Comparison of ENCODE assay signal across 25 cellular contexts in genomic region chr6:16733085-16733484, GRCh38. TPM values are rescaled to one million over a fixed set of nuclear protein-coding genes. Genes with fewer than 3 reads are reported as not detected.
DNase-seq lines count a peak whose midpoint lies in the region; ATAC-seq and TF ChIP-seq lines count a peak whose summit lies in the region.
"Had no signal": no experiment of that assay in that cellular context is flagged by ENCODE, and none has a peak within 500 bp of the region (broad histone marks: within the 10 kb centered on the region; RNA-seq: fewer than 3 reads in every experiment).

No MANE protein-coding gene starts in this region.

- no peak for ATAC-seq in T-helper 17 cell
- ATAC-seq in left lung: peak; percentile 51

- no peak for TF ChIP-seq CTCF in left lung (IDR thresholded peaks at IDR 0.05)
- TF ChIP-seq CTCF in lower leg skin (IDR thresholded peaks at IDR 0.05): no peak
- no peak for TF ChIP-seq CTCF in colonic mucosa (IDR thresholded peaks at IDR 0.05)
- no peak for TF ChIP-seq CTCF in stomach (IDR thresholded peaks at IDR 0.05)

- no peaks in the 10 kb centered on the region for H3K27me3 Mint-ChIP-seq in T-helper 2 cell treated with Interferon-gamma antibody and Interleukin-4, amounts not matched to agents 5 μg/mL and 100 μg/mL, for 36 hours (ENCODE audit: low read depth)
- no peaks in the 10 kb centered on the region for H3K27me3 Mint-ChIP-seq in CD4-positive, alpha-beta memory T cell
- no peaks in the 10 kb centered on the region for H3K27me3 Mint-ChIP-seq in T-helper 17 cell

- H3K27ac Mint-ChIP-seq in T-helper 2 cell treated with Interferon-gamma antibody and Interleukin-4, amounts not matched to agents 5 μg/mL and 100 μg/mL, for 36 hours: peak overlapping the region; percentile 89
- peak overlapping the region; percentile 36 to 97 (median 79) for H3K27ac Mint-ChIP-seq in CD4-positive, alpha-beta memory T cell
- peak overlapping the region; percentile 92 for H3K27ac Mint-ChIP-seq in T-helper 17 cell
- H3K27ac Mint-ChIP-seq: B cell had no signal

- TF ChIP-seq POLR2A in lower leg skin (IDR thresholded peaks at IDR 0.05): no peak
- TF ChIP-seq POLR2A in stomach (IDR thresholded peaks at IDR 0.05): no peak

- H3K27me3 ChIP-seq in CD4-positive, alpha-beta memory T cell (ENCODE audit: insufficient read depth, low read length): no peaks in the 10 kb centered on the region
- H3K27me3 ChIP-seq in left lung (no peaks in the 10 kb centered on the region), colonic mucosa (no peaks in the 10 kb centered on the region), stomach (no peaks in the 10 kb centered on the region)

- intact Hi-C loops in CD4-positive, alpha-beta memory T cell (cut with micrococcal nuclease): no loop called here
- intact Hi-C loops in left lung (cut with DNase I): no loop called here
- intact Hi-C loops in lower leg skin (cut with DNase I; ENCODE audit: low total_unique reads): no loop called here
- intact Hi-C loops in colonic mucosa (cut with DNase I): no loop called here
- intact Hi-C loops in stomach (cut with DNase I; ENCODE audit: low total_unique reads): no loop called here

- H3K4me3 ChIP-seq in CD4-positive, alpha-beta memory T cell (ENCODE audit: low read length in 2 of 2): no peak overlapping the region
- no peak overlapping the region for H3K4me3 ChIP-seq in left lung
- H3K4me3 ChIP-seq in lower leg skin (ENCODE audit: low read depth, poor library complexity, severe bottlenecking): no peak overlapping the region
- H3K4me3 ChIP-seq in colonic mucosa: no peak overlapping the region
- H3K4me3 ChIP-seq in stomach: no peak overlapping the region

- H3K9me3 Mint-ChIP-seq in T-helper 2 cell treated with Interferon-gamma antibody and Interleukin-4, amounts not matched to agents 5 μg/mL and 100 μg/mL, for 36 hours: no peaks in the 10 kb centered on the region
- H3K9me3 Mint-ChIP-seq in CD4-positive, alpha-beta memory T cell: no peaks in the 10 kb centered on the region

- 57 to 58% methylated on average over 6 of the region's 6 CpGs for WGBS in lower leg skin, 2 donors
- 73 to 88% (median 77%) methylated on average over 6 of the region's 6 CpGs for WGBS in stomach, 5 donors

- H3K4me1 ChIP-seq in CD4-positive, alpha-beta memory T cell (ENCODE audit: insufficient read depth, low read length): peaks cover 60% of the 10 kb centered on the region
- peaks cover 34 to 67% of the 10 kb centered on the region in 2 donors for H3K4me1 ChIP-seq in left lung
- peaks cover 13% of the 10 kb centered on the region for H3K4me1 ChIP-seq in colonic mucosa
- peaks cover 22 to 86% (median 56%) of the 10 kb centered on the region in 4 donors for H3K4me1 ChIP-seq in stomach

- no peak overlapping the region for H3K27ac ChIP-seq in CD4-positive, alpha-beta memory T cell (ENCODE audit: low read depth, low read length)
- no peak overlapping the region for H3K27ac ChIP-seq in left lung
- H3K27ac ChIP-seq in colonic mucosa: no peak overlapping the region
- no peak overlapping the region for H3K27ac ChIP-seq in stomach

- peaks cover 72% of the 10 kb centered on the region for H3K4me1 Mint-ChIP-seq in T-helper 2 cell treated with Interferon-gamma antibody and Interleukin-4, amounts not matched to agents 5 μg/mL and 100 μg/mL, for 36 hours (ENCODE audit: low read depth)
- H3K4me1 Mint-ChIP-seq in CD4-positive, alpha-beta memory T cell: peaks cover 53 to 79% (median 65%) of the 10 kb centered on the region in 4 donors
- peaks cover 41% of the 10 kb centered on the region for H3K4me1 Mint-ChIP-seq in T-helper 17 cell

- H3K9ac ChIP-seq in colonic mucosa (ENCODE audit: low read depth in 2 of 2, low read length in 2 of 2): no peak overlapping the region

- H3K36me3 Mint-ChIP-seq in T-helper 2 cell treated with Interferon-gamma antibody and Interleukin-4, amounts not matched to agents 5 μg/mL and 100 μg/mL, for 36 hours (ENCODE audit: low read depth): peaks cover 47% of the 10 kb centered on the region
- H3K36me3 Mint-ChIP-seq in CD4-positive, alpha-beta memory T cell: peaks cover 3 to 25% of the 10 kb centered on the region in 2 donors
- peaks cover 6% of the 10 kb centered on the region for H3K36me3 Mint-ChIP-seq in T-helper 17 cell (ENCODE audit: low read depth)

- CTCF ChIA-PET in CD4-positive, alpha-beta memory T cell (lab: Charles Lee; ENCODE audit: partially characterized antibody): interaction anchor here (1.0 to 4.0 kb wide), 13 partner anchors 12 to 416 kb away, joined by 3 to 55 read pairs (median 4); partner anchors contain the start of gene ATXN1

- TF ChIP-seq EP300 in stomach (IDR thresholded peaks at IDR 0.05): no peak

- no peaks in the 10 kb centered on the region for H3K9me3 ChIP-seq in CD4-positive, alpha-beta memory T cell (ENCODE audit: control insufficient read depth in 1 of 2, low read length in 2 of 2)
- no peaks in the 10 kb centered on the region for H3K9me3 ChIP-seq in T-helper 17 cell (ENCODE audit: control insufficient read depth, low read length, poor library complexity, severe bottlenecking)
- no peaks in the 10 kb centered on the region for H3K9me3 ChIP-seq in left lung
- H3K9me3 ChIP-seq in colonic mucosa: no peaks in the 10 kb centered on the region
- no peaks in the 10 kb centered on the region for H3K9me3 ChIP-seq in stomach

- DNase-seq in T-helper 2 cell treated with Interferon-gamma antibody and Interleukin-4, amounts not matched to agents 5 μg/mL and 100 μg/mL, for 36 hours (ENCODE audit: low spot score): no peak
- no peak for DNase-seq in T-helper 2 cell
- no peak for DNase-seq in CD4-positive, alpha-beta memory T cell
- no peak for DNase-seq in T-helper 17 cell
- DNase-seq in left lung: no peak
- DNase-seq in lower leg skin (ENCODE audit: low spot score in 2 of 2): no peak
- DNase-seq in colonic mucosa: no peak
- DNase-seq in stomach: no peak
- DNase-seq: activated naive CD4-positive, alpha-beta T cell treated with Interleukin-2 at 50 U/mL for 16 hours; activated T-cell treated with anti-CD3 and anti-CD28 coated beads for 4 hours; aorta; caudate nucleus; COR-L47; DMS79; glutamatergic neuron; KBM-7; kidney glomerular epithelial cell; mesendoderm; NCI-H1436; NCI-H524; nucleus accumbens; small intestine; stimulated activated CD4-positive, alpha-beta T cell treated with anti-CD3 and anti-CD28 coated beads, Interleukin-2, amount 100 ng/mL, for 24 hours; T-helper 9 cell had no signal

- H3K4me3 Mint-ChIP-seq in T-helper 2 cell treated with Interferon-gamma antibody and Interleukin-4, amounts not matched to agents 5 μg/mL and 100 μg/mL, for 36 hours: peak overlapping the region; percentile 78
- peak overlapping the region in 3 of 8 donors; percentile 15 to 79 (median 19) for H3K4me3 Mint-ChIP-seq in CD4-positive, alpha-beta memory T cell
- H3K4me3 Mint-ChIP-seq in T-helper 17 cell: no peak overlapping the region
- H3K4me3 Mint-ChIP-seq: B cell had no signal

- H3K36me3 ChIP-seq in CD4-positive, alpha-beta memory T cell (ENCODE audit: insufficient read depth, low read length): no peaks in the 10 kb centered on the region
- H3K36me3 ChIP-seq in left lung (peaks cover 0 to 6% of the 10 kb centered on the region in 2 donors), colonic mucosa (no peaks in the 10 kb centered on the region), stomach (no peaks in the 10 kb centered on the region)

- POLR2A ChIA-PET in CD4-positive, alpha-beta memory T cell (lab: Charles Lee; ENCODE audit: partially characterized antibody): interaction anchor here (1.1 to 5.4 kb wide), 6 partner anchors 12 to 298 kb away, joined by 3 to 32 read pairs (median 9); partner anchors contain the start of gene ATXN1

RNA-seq across cellular contexts. Expression of gene ATXN1, which starts 28.2 kb away (rescaled TPM):
- 10 to 100 TPM; 94.7 to 97.4 TPM for total RNA-seq in CD4-positive, alpha-beta memory T cell
- 10 to 100 TPM; 10.5 to 19.1 TPM for polyA plus RNA-seq in CD4-positive, alpha-beta memory T cell
- 100 to 1,000 TPM; 121 to 135 TPM for total RNA-seq in T-helper 17 cell
- 10 to 100 TPM; 52.5 to 67.4 TPM for total RNA-seq in left lung
- 10 to 100 TPM; 16.3 to 52.2 (median 25.7) TPM for total RNA-seq in lower leg skin
- total RNA-seq in colonic mucosa: 10 to 100 TPM; 24.5 to 41.9 TPM
- 100 to 1,000 TPM in 1 of 5 donors, 10 to 100 TPM in 4; 32.4 to 106 (median 64.6) TPM for total RNA-seq in stomach
- polyA plus RNA-seq in stomach: 1 to 10 TPM; 5.2 to 8.7 (median 7.6) TPM
